ENCODE assay signal across 10 cellular contexts in genomic region chr3:57017481-57017880, GRCh38. TPM values are rescaled to one million over a fixed set of nuclear protein-coding genes. Genes with fewer than 3 reads are reported as not detected.
DNase-seq lines count a peak whose midpoint lies in the region; TF ChIP-seq lines count a peak whose summit lies in the region.
"Had no signal": no experiment of that assay in that cellular context is flagged by ENCODE, and none has a peak within 500 bp of the region (broad histone marks: within the 10 kb centered on the region; RNA-seq: fewer than 3 reads in every experiment).

No MANE protein-coding gene starts in this region.

- H3K36me3 ChIP-seq in BLaER1 treated with 17β-estradiol and CSF1 and Interleukin-3, amounts not matched to agents 10 nM and 100 nM: no peaks in the 10 kb centered on the region; a peak in 1 of 22 replicates
- no peaks in the 10 kb centered on the region for H3K36me3 ChIP-seq in muscle layer of colon (ENCODE audit: insufficient read depth, low read length)

- POLR2A ChIA-PET in RWPE1 (lab: Yijun Ruan, JAX; ENCODE audit: low non-redundant PET): no interaction called here

- H3K27ac ChIP-seq in BLaER1 treated with 17β-estradiol and CSF1 and Interleukin-3, amounts not matched to agents 10 nM and 100 nM: peak overlapping the region in 1 of 11 experiments; percentile 8; a peak in 1 of 22 replicates
- peak overlapping the region; percentile 35 for H3K27ac ChIP-seq in muscle layer of colon (ENCODE audit: low read depth, low read length)
- no peak overlapping the region for H3K27ac ChIP-seq in RWPE1
- H3K27ac ChIP-seq: psoas muscle had no signal

- no peak overlapping the region for H3K9ac ChIP-seq in BLaER1 treated with 17β-estradiol and CSF1 and Interleukin-3, amounts not matched to agents 10 nM and 100 nM
- no peak overlapping the region for H3K9ac ChIP-seq in muscle layer of colon (ENCODE audit: low read length)

- CTCF ChIA-PET in RWPE1 (lab: Yijun Ruan, JAX): no interaction called here

- TF ChIP-seq CTCF in cardiac fibroblast (IDR thresholded peaks at IDR 0.05; ENCODE audit: low read depth, low read length) (no peak), RWPE1 (conservative IDR thresholded peaks at IDR 0.05; ENCODE audit: low read depth) (no peak)

- peak overlapping the region; percentile 9 to 55 (median 43); a peak in 21 of 22 replicates for H3K4me2 ChIP-seq in BLaER1 treated with 17β-estradiol and CSF1 and Interleukin-3, amounts not matched to agents 10 nM and 100 nM

- H3K9me3 ChIP-seq in BLaER1 treated with 17β-estradiol and CSF1 and Interleukin-3, amounts not matched to agents 10 nM and 100 nM (replicated peaks in 1 of 11): peaks cover 7 to 18% (median 16%) of the 10 kb centered on the region in 11 experiments; a peak in 17 of 22 replicates
- no peaks in the 10 kb centered on the region for H3K9me3 ChIP-seq in muscle layer of colon (ENCODE audit: low read length)
- H3K9me3 ChIP-seq: psoas muscle had no signal

- H3K4me1 ChIP-seq in BLaER1 treated with 17β-estradiol and CSF1 and Interleukin-3, amounts not matched to agents 10 nM and 100 nM: peaks cover 9 to 20% (median 15%) of the 10 kb centered on the region in 10 experiments; a peak in 19 of 20 replicates
- H3K4me1 ChIP-seq in muscle layer of colon (ENCODE audit: insufficient read depth, low read length): peaks cover 45% of the 10 kb centered on the region
- H3K4me1 ChIP-seq: psoas muscle had no signal

- no peaks in the 10 kb centered on the region for H3K27me3 ChIP-seq in BLaER1 treated with 17β-estradiol and CSF1 and Interleukin-3, amounts not matched to agents 10 nM and 100 nM
- no peaks in the 10 kb centered on the region for H3K27me3 ChIP-seq in muscle layer of colon (ENCODE audit: control insufficient read depth in 1 of 2, insufficient read depth in 2 of 2, low read length in 2 of 2)

- H4K20me1 ChIP-seq in BLaER1 treated with 17β-estradiol and CSF1 and Interleukin-3, amounts not matched to agents 10 nM and 100 nM: no peaks in the 10 kb centered on the region

- H3K4me3 ChIP-seq in BLaER1 treated with 17β-estradiol and CSF1 and Interleukin-3, amounts not matched to agents 10 nM and 100 nM: no peak overlapping the region
- H3K4me3 ChIP-seq in cardiac fibroblast (replicated peaks in 1 of 2; ENCODE audit: low read depth in 2 of 2, low read length in 2 of 2): no peak overlapping the region
- no peak overlapping the region for H3K4me3 ChIP-seq in muscle layer of colon (ENCODE audit: low read depth in 1 of 2, low read length in 2 of 2)
- H3K4me3 ChIP-seq: psoas muscle had no signal

- DNase-seq in M059J (ENCODE audit: low read depth): peak; percentile 70
- DNase-seq in cardiac fibroblast (ENCODE audit: low read depth in 2 of 2): peak; percentile 18 to 51
- no peak for DNase-seq in AG20443 (ENCODE audit: low spot score)
- no peak for DNase-seq in RWPE1 (ENCODE audit: low spot score)
- DNase-seq in NCI-H510A treated with DMSO at 0.1 percent for 48 hours (lab: John Stamatoyannopoulos, UW): no peak
- no peak for DNase-seq in stimulated activated CD4-positive, alpha-beta T cell treated with anti-CD3 and anti-CD28 coated beads, Interleukin-12 subunit alpha, Interleukin-12 subunit beta, amount 100 ng/mL, for 4 hours
- DNase-seq: NCI-H1092, psoas muscle had no signal

RNA-seq across cellular contexts. Expression of gene SPATA12, which starts 43.0 kb away (rescaled TPM):
- total RNA-seq in M059J (2014; rRNA removed; shearing (Covaris generic)): 0.07 TPM in 1 of 2 replicates, not detected in the other
- total RNA-seq: psoas muscle had no signal

Comparison
In these comparisons a context has a peak if more than half of its experiments do, and no peak if none do; other contexts are left out.
1. DNase-seq: peak in M059J (single experiment) and cardiac fibroblast (2 of 2); none in AG20443 (single experiment), RWPE1 (single experiment), NCI-H510A treated with DMSO at 0.1 percent for 48 hours (single experiment) and stimulated activated CD4-positive, alpha-beta T cell treated with anti-CD3 and anti-CD28 coated beads, Interleukin-12 subunit alpha, Interleukin-12 subunit beta, amount 100 ng/mL, for 4 hours (single experiment).